ENCODE assay signal across 1 cellular context in the genomic region with DNA sequence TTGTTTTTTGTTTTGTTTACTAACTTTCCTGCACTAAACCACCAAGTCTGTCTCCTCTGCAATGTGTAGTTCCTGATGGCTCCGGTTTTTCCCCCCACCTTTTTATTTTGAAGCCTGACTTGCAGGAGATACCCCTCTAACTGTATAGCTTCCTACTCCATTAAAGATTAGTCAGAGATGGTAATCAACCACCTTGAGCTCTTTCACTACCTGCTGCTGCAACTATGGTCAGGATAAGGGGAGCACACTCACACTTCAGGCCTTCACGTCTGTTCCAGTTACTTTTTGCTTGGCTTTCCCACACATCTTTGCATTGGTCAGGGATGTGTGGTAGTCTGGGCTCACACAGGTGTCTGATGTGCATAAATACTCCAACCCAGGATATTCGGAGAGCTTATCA.
TF ChIP-seq lines count a peak whose summit lies in the region.

No MANE protein-coding gene starts in this region.

TF ChIP-seq in SK-N-SH treated with all-trans-retinoic acid at 6 μM for 48 hours, 23 proteins besides CTCF, POLR2A, EP300 and RAD21 (continued from another document):
- TF ChIP-seq, protein P1, sequence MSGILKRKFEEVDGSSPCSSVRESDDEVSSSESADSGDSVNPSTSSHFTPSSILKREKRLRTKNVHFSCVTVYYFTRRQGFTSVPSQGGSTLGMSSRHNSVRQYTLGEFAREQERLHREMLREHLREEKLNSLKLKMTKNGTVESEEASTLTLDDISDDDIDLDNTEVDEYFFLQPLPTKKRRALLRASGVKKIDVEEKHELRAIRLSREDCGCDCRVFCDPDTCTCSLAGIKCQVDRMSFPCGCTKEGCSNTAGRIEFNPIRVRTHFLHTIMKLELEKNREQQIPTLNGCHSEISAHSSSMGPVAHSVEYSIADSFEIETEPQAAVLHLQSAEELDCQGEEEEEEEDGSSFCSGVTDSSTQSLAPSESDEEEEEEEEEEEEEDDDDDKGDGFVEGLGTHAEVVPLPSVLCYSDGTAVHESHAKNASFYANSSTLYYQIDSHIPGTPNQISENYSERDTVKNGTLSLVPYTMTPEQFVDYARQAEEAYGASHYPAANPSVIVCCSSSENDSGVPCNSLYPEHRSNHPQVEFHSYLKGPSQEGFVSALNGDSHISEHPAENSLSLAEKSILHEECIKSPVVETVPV (CRISPR knock-in tag; IDR thresholded peaks at IDR 0.05) = no peak
